ENCODE assay signal across 8 cellular contexts in the genomic region with DNA sequence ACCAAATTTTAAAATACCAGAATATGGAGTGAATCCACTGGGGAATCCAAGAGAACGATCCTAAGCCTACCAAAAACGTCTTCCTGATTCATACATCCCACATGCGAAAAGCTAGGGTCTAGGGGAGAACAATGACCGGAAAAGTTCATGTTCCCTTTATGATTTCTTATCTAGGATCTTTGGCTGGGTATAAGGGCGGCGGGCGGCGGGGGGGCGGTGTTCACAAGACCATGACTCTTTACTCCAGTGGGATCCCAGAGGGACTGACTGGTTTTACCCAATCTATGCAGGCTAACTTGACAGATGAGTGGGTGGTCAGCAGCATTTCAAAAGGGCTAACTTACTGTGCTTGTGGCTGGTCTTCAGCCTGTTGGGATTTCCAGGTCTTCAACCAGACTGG.
"Had no signal": no experiment of that assay in that cellular context is flagged by ENCODE, and none has a peak within 500 bp of the region (broad histone marks: within the 10 kb centered on the region; RNA-seq: fewer than 3 reads in every experiment).

No MANE protein-coding gene starts in this region.

- DNase-seq: GDM1, GF-D8 had no signal

- ATAC-seq: GM12878 had no signal

- FAIRE-seq: G401.6, GM12878, GM12891, GM12892, GM18507, GM19239 had no signal

- H3K4me3 ChIP-seq: GM12878 had no signal
